In the genomic region with DNA sequence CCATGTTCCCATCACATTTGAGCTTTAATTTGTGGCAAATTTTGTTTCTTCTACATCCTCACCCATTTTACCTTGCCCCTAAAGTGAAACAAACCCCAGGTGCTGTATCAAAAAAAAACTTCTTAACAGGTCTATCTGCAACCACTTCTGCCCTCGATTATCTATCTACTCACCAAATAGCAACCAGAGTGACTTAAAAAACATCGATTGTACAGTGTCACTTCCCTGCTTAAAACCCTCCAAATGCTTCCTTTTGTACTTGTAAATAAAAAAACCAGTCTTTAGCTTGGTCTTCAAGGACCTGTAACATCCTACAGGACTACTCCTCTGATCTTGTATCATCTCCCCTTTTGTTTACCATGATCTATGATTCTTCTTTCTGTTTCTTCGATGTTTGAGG, we compare ENCODE assay signal across 13 cellular contexts.
DNase-seq lines count a peak whose midpoint lies in the region; ATAC-seq and TF ChIP-seq lines count a peak whose summit lies in the region.
"Had no signal": no experiment of that assay in that cellular context is flagged by ENCODE, and none has a peak within 500 bp of the region (broad histone marks: within the 10 kb centered on the region; RNA-seq: fewer than 3 reads in every experiment).

No MANE protein-coding gene starts in this region.

- CTCF ChIA-PET in CD4-positive, alpha-beta memory T cell (lab: Charles Lee; ENCODE audit: partially characterized antibody), result interaction anchor here (0.9 to 3.7 kb wide), 13 partner anchors 18 to 226 kb away, joined by 3 to 28 read pairs (median 4); no protein-coding TSS in a partner anchor

- WGBS in psoas muscle, 3 donors, result 59 to 70% (median 70%) methylated on average over 3 of the region's 3 CpGs

- TF ChIP-seq CTCF in ascending aorta (IDR thresholded peaks at IDR 0.05), result no peak
- TF ChIP-seq CTCF in psoas muscle (IDR thresholded peaks at IDR 0.05), result no peak

- H3K36me3 Mint-ChIP-seq in CD4-positive, alpha-beta memory T cell, result peaks cover 9 to 13% of the 10 kb centered on the region in 2 donors

- DNase-seq in CD4-positive, alpha-beta memory T cell, result peak in 4 of 5 donors; percentile 26 to 39 (median 28)
- DNase-seq in ascending aorta (ENCODE audit: low spot score in 2 of 2) (no peak), psoas muscle (no peak), COR-L47 (lab: John Stamatoyannopoulos, UW) (no peak), NOMO-1 treated with dmso at 0.1 percent for 144 hours (lab: John Stamatoyannopoulos, UW; ENCODE audit: unreplicated experiment) (no peak), iPS-NIHi11 (ENCODE audit: low spot score) (no peak)
- DNase-seq: activated CD4-positive, alpha-beta T cell treated with anti-CD3 and anti-CD28 coated beads for 4 hours; anterior cingulate cortex; DMS 273 treated with DMSO at 0.1 percent for 48 hours; NCI-H1048; NCI-H524 had no signal

- peak overlapping the region; percentile 68 for H3K27ac ChIP-seq in CD4-positive, alpha-beta memory T cell (ENCODE audit: low read depth, low read length)
- H3K27ac ChIP-seq in KOPT-K1 (ENCODE audit: low read depth, low read length, poor library complexity, severe bottlenecking), result peak overlapping the region; percentile 83
- H3K27ac ChIP-seq in ascending aorta, result peak overlapping the region; percentile 1 to 21
- H3K27ac ChIP-seq in psoas muscle, result peak overlapping the region; percentile 80

- no peak overlapping the region for H3K4me3 ChIP-seq in CD4-positive, alpha-beta memory T cell (ENCODE audit: low read length in 2 of 2)
- no peak overlapping the region for H3K4me3 ChIP-seq in ascending aorta
- peak overlapping the region; percentile 5 for H3K4me3 ChIP-seq in psoas muscle

- H3K9me3 Mint-ChIP-seq in CD4-positive, alpha-beta memory T cell, result no peaks in the 10 kb centered on the region

- ATAC-seq in psoas muscle (no peak), HG03565 (IDR thresholded peaks at IDR 0.05; ENCODE audit: unreplicated experiment) (no peak)

- no peaks in the 10 kb centered on the region for H3K27me3 ChIP-seq in CD4-positive, alpha-beta memory T cell (ENCODE audit: insufficient read depth, low read length)
- H3K27me3 ChIP-seq in ascending aorta (no peaks in the 10 kb centered on the region), psoas muscle (ENCODE audit: insufficient read depth in 3 of 3, low read length in 2 of 3) (no peaks in the 10 kb centered on the region)

- H3K4me3 Mint-ChIP-seq in CD4-positive, alpha-beta memory T cell, result peak overlapping the region; percentile 58 to 87 (median 76)

- H3K27ac Mint-ChIP-seq in CD4-positive, alpha-beta memory T cell, result peak overlapping the region; percentile 91 to 100 (median 98)

- intact Hi-C loops in CD4-positive, alpha-beta memory T cell (cut with micrococcal nuclease), result no loop called here
- intact Hi-C loops in ascending aorta (cut with DNase I), result no loop called here
- intact Hi-C loops in psoas muscle (cut with DNase I), result loop anchor here (5.0 to 10.0 kb wide), 2 partner anchors 37 to 61 kb away; no protein-coding TSS in a partner anchor

- H3K27me3 Mint-ChIP-seq in CD4-positive, alpha-beta memory T cell, result no peaks in the 10 kb centered on the region

- H3K9me3 ChIP-seq in CD4-positive, alpha-beta memory T cell (ENCODE audit: control insufficient read depth in 1 of 2, low read length in 2 of 2), result no peaks in the 10 kb centered on the region
- H3K9me3 ChIP-seq in KOPT-K1 (ENCODE audit: insufficient read depth, low read length, poor library complexity, severe bottlenecking), result no peaks in the 10 kb centered on the region
- no peaks in the 10 kb centered on the region for H3K9me3 ChIP-seq in ascending aorta
- H3K9me3 ChIP-seq in psoas muscle, result no peaks in the 10 kb centered on the region

- POLR2A ChIA-PET in CD4-positive, alpha-beta memory T cell (lab: Charles Lee; ENCODE audit: partially characterized antibody), result interaction anchor here (0.8 to 7.4 kb wide), 18 partner anchors 10 to 411 kb away, joined by 3 to 105 read pairs (median 8); partner anchors contain the start of genes ABHD15, ANKRD13B, NUFIP2 and TP53I13

- H3K36me3 ChIP-seq in CD4-positive, alpha-beta memory T cell (ENCODE audit: insufficient read depth, low read length), result peaks cover 12% of the 10 kb centered on the region
- peaks cover 33% of the 10 kb centered on the region for H3K36me3 ChIP-seq in KOPT-K1 (ENCODE audit: insufficient read depth, low read length)
- peaks cover 10 to 14% of the 10 kb centered on the region in 2 donors for H3K36me3 ChIP-seq in ascending aorta
- H3K36me3 ChIP-seq in psoas muscle (ENCODE audit: insufficient read depth in 1 of 2, low read depth in 1 of 2), result peaks cover 0 to 25% of the 10 kb centered on the region in 2 donors

- H3K4me1 Mint-ChIP-seq in CD4-positive, alpha-beta memory T cell, result peaks cover 30 to 61% (median 41%) of the 10 kb centered on the region in 4 donors

- H3K4me1 ChIP-seq in CD4-positive, alpha-beta memory T cell (ENCODE audit: insufficient read depth, low read length), result peaks cover 54% of the 10 kb centered on the region
- H3K4me1 ChIP-seq in ascending aorta (peaks cover 0 to 14% of the 10 kb centered on the region in 2 donors), psoas muscle (peaks cover 49% of the 10 kb centered on the region)

Comparison
In these comparisons a context has a peak if more than half of its experiments do, and no peak if none do; other contexts are left out.
1. DNase-seq: peak in CD4-positive, alpha-beta memory T cell (4 of 5); none in ascending aorta (0 of 2), psoas muscle (0 of 2), COR-L47 (single experiment), NOMO-1 treated with dmso at 0.1 percent for 144 hours (single experiment) and iPS-NIHi11 (single experiment).
2. H3K27ac ChIP-seq: peak in every context shown above with its lines; median percentile 83 in KOPT-K1; 80 in psoas muscle; 68 in CD4-positive, alpha-beta memory T cell; 11 in ascending aorta.
3. intact Hi-C loops: an anchor here in psoas muscle (5.0 to 10.0 kb wide); none called in CD4-positive, alpha-beta memory T cell and ascending aorta.